ENCODE assay signal across 11 cellular contexts in genomic region chr7:114051871-114052324, GRCh38.
A peak's percentile ranks its signal among the peaks of the same experiment; 100 is the strongest.
DNase-seq lines count a peak whose midpoint lies in the region; ATAC-seq, FAIRE-seq and TF ChIP-seq lines count a peak whose summit lies in the region.
"Had no signal": no experiment of that assay in that cellular context is flagged by ENCODE, and none has a peak within 500 bp of the region (broad histone marks: within the 10 kb centered on the region; RNA-seq: fewer than 3 reads in every experiment).

No MANE protein-coding gene starts in this region.

- no peak for FAIRE-seq in GM12891 (lab: Jason Lieb, UNC)

- H3K36me3 Mint-ChIP-seq in activated T-cell treated with anti-CD3 and anti-CD28 coated beads, Interleukin-2, amount 50 U/mL, for 4 hours (ENCODE audit: insufficient read depth) = peaks cover 1% of the 10 kb centered on the region
- no peaks in the 10 kb centered on the region for H3K36me3 Mint-ChIP-seq in activated CD4-positive, alpha-beta T cell treated with anti-CD3 and anti-CD28 coated beads for 36 hours (ENCODE audit: low read depth)
- H3K36me3 Mint-ChIP-seq: brain had no signal

- H3K4me3 Mint-ChIP-seq in activated T-cell treated with anti-CD3 and anti-CD28 coated beads, Interleukin-2, amount 50 U/mL, for 4 hours = no peak overlapping the region
- no peak overlapping the region for H3K4me3 Mint-ChIP-seq in activated CD4-positive, alpha-beta T cell treated with anti-CD3 and anti-CD28 coated beads for 36 hours
- H3K4me3 Mint-ChIP-seq: brain had no signal

- no peak for DNase-seq in GM12891 (ENCODE audit: insufficient read length, low spot score)
- peak; percentile 87 for DNase-seq in SKM-1 treated with dmso at 0.1 percent for 144 hours (lab: John Stamatoyannopoulos, UW; ENCODE audit: unreplicated experiment)
- no peak for DNase-seq in activated T-cell treated with anti-CD3 and anti-CD28 coated beads, Interleukin-2, amount 50 U/mL, for 4 hours
- no peak for DNase-seq in hypothalamus (lab: John Stamatoyannopoulos, UW)
- no peak for DNase-seq in glomerular visceral epithelial cell (ENCODE audit: extremely low spot score)
- no peak for DNase-seq in activated CD4-positive, alpha-beta T cell treated with anti-CD3 and anti-CD28 coated beads for 36 hours
- DNase-seq: heart right ventricle, NCI-H1930 had no signal

- no peaks in the 10 kb centered on the region for H3K27me3 Mint-ChIP-seq in activated T-cell treated with anti-CD3 and anti-CD28 coated beads, Interleukin-2, amount 50 U/mL, for 4 hours (ENCODE audit: low read depth)
- H3K27me3 Mint-ChIP-seq in activated CD4-positive, alpha-beta T cell treated with anti-CD3 and anti-CD28 coated beads for 36 hours = peaks cover 2% of the 10 kb centered on the region

- POLR2A ChIA-PET in activated CD4-positive, alpha-beta T cell treated with anti-CD3 and anti-CD28 coated beads for 36 hours (lab: Charles Lee) = no interaction called here

- TF ChIP-seq POLR2A in GM12891 (IDR thresholded peaks at IDR 0.05; ENCODE audit: low read depth, low read length) = no peak

- intact Hi-C loops in activated CD4-positive, alpha-beta T cell treated with anti-CD3 and anti-CD28 coated beads for 36 hours (cut with DNase I, micrococcal nuclease) = loop anchor here in 1 of 2 experiments (5.0 kb wide), 1 partner anchor 50 kb away; no protein-coding TSS in a partner anchor

- CTCF ChIA-PET in activated CD4-positive, alpha-beta T cell treated with anti-CD3 and anti-CD28 coated beads for 36 hours (lab: Charles Lee) = no interaction called here

- no peak overlapping the region for H3K27ac Mint-ChIP-seq in activated CD4-positive, alpha-beta T cell treated with anti-CD3 and anti-CD28 coated beads for 36 hours
- H3K27ac Mint-ChIP-seq: brain had no signal

- ATAC-seq in GM21515 (IDR thresholded peaks at IDR 0.05; ENCODE audit: unreplicated experiment) = peak; percentile 96
- ATAC-seq in HG03196 (IDR thresholded peaks at IDR 0.05; ENCODE audit: unreplicated experiment) = peak; percentile 67
- ATAC-seq in activated T-cell treated with anti-CD3 and anti-CD28 coated beads, Interleukin-2, amount 50 U/mL, for 4 hours = no peak
- no peak for ATAC-seq in activated CD4-positive, alpha-beta T cell treated with anti-CD3 and anti-CD28 coated beads for 36 hours

- H3K4me1 Mint-ChIP-seq in activated T-cell treated with anti-CD3 and anti-CD28 coated beads, Interleukin-2, amount 50 U/mL, for 4 hours (ENCODE audit: low read depth) = peaks cover 21% of the 10 kb centered on the region
- H3K4me1 Mint-ChIP-seq in activated CD4-positive, alpha-beta T cell treated with anti-CD3 and anti-CD28 coated beads for 36 hours = peaks cover 18% of the 10 kb centered on the region

- no peaks in the 10 kb centered on the region for H3K9me3 Mint-ChIP-seq in activated T-cell treated with anti-CD3 and anti-CD28 coated beads, Interleukin-2, amount 50 U/mL, for 4 hours
- H3K9me3 Mint-ChIP-seq in activated CD4-positive, alpha-beta T cell treated with anti-CD3 and anti-CD28 coated beads for 36 hours (ENCODE audit: low read depth) = no peaks in the 10 kb centered on the region

TF ChIP-seq in GM12891, 5 proteins besides CTCF, POLR2A, EP300 and RAD21:
- no peak for TF ChIP-seq POU2F2 (IDR thresholded peaks at IDR 0.05; ENCODE audit: low read depth, low read length)
- TF ChIP-seq SPI1 (IDR thresholded peaks at IDR 0.05; ENCODE audit: low read depth, low read length) = peak; percentile 92
TF ChIP-seq in GM12891: peak in this region for 1.

Comparison
In these comparisons a context has a peak if more than half of its experiments do, and no peak if none do; other contexts are left out.
1. ATAC-seq: peak in GM21515 (single experiment) and HG03196 (single experiment); none in activated T-cell treated with anti-CD3 and anti-CD28 coated beads, Interleukin-2, amount 50 U/mL, for 4 hours (0 of 2) and activated CD4-positive, alpha-beta T cell treated with anti-CD3 and anti-CD28 coated beads for 36 hours (single experiment).